In genomic region chr10:104267721-104268690, GRCh38 we compare ENCODE assay signal across 8 cellular contexts. TPM values are rescaled to one million over a fixed set of nuclear protein-coding genes. Genes with fewer than 3 reads are reported as not detected.
DNase-seq lines count a peak whose midpoint lies in the region; ATAC-seq and TF ChIP-seq lines count a peak whose summit lies in the region.

No MANE protein-coding gene starts in this region.

- peak overlapping the region; percentile 77 for H3K27ac ChIP-seq in mammary epithelial cell (ENCODE audit: insufficient read depth, low read depth, low read length)
- peak overlapping the region; percentile 86 to 94 (median 90) for H3K27ac ChIP-seq in upper lobe of left lung

- peak overlapping the region; percentile 87 for H3K9ac ChIP-seq in NT2/D1 (ENCODE audit: insufficient read length, low read depth)
- peak overlapping the region; percentile 83 for H3K9ac ChIP-seq in mammary epithelial cell (ENCODE audit: insufficient read depth, low read length)

- H3K4me1 ChIP-seq in NT2/D1 (ENCODE audit: insufficient read depth, insufficient read length), result no peaks in the 10 kb centered on the region
- H3K4me1 ChIP-seq in mammary epithelial cell (ENCODE audit: insufficient read depth, low read length), result peaks cover 6% of the 10 kb centered on the region
- peaks cover 8 to 16% (median 12%) of the 10 kb centered on the region in 4 donors for H3K4me1 ChIP-seq in upper lobe of left lung

- no peak for ATAC-seq in upper lobe of left lung (ENCODE audit: low FRiP score in 2 of 2)

- no peaks in the 10 kb centered on the region for H3K9me3 ChIP-seq in NT2/D1 (ENCODE audit: insufficient read depth, low read length)
- no peaks in the 10 kb centered on the region for H3K9me3 ChIP-seq in mammary epithelial cell (replicated peaks; ENCODE audit: insufficient read depth, low read length)
- no peaks in the 10 kb centered on the region for H3K9me3 ChIP-seq in upper lobe of left lung

- H3K36me3 ChIP-seq in NT2/D1 (ENCODE audit: insufficient read depth, insufficient read length, low read length) (peaks cover 50% of the 10 kb centered on the region), mammary epithelial cell (ENCODE audit: insufficient read depth, low read length) (peaks cover 37% of the 10 kb centered on the region), upper lobe of left lung (peaks cover 14 to 51% (median 36%) of the 10 kb centered on the region in 4 donors)

- H3K9me3 Mint-ChIP-seq in mesothelial cell of epicardium, result no peaks in the 10 kb centered on the region

- H3K4me3 Mint-ChIP-seq in mesothelial cell of epicardium, result peak overlapping the region; percentile 88

- no peak for TF ChIP-seq CTCF in GM12864 (IDR thresholded peaks at IDR 0.05; ENCODE audit: low read depth, low read length, missing control alignments)
- TF ChIP-seq CTCF in mammary epithelial cell (conservative IDR thresholded peaks at IDR 0.05 in 1 of 2, IDR thresholded peaks at IDR 0.05 in 1 of 2; ENCODE audit: extremely low read depth in 1 of 2, insufficient read depth in 1 of 2, low read depth in 1 of 2, low read length in 2 of 2), result no peak
- TF ChIP-seq CTCF in mesothelial cell of epicardium (IDR thresholded peaks at IDR 0.05; ENCODE audit: unreplicated experiment), result no peak
- TF ChIP-seq CTCF in upper lobe of left lung (IDR thresholded peaks at IDR 0.05), result no peak

- TF ChIP-seq EP300 in upper lobe of left lung (IDR thresholded peaks at IDR 0.05), result no peak

- intact Hi-C loops in mammary epithelial cell (cut with micrococcal nuclease), result loop anchor here (2.0 kb wide), 1 partner anchor 61 kb away; no protein-coding TSS in a partner anchor

- in situ Hi-C loops in mammary epithelial cell (cut with MboI; ENCODE audit: low sequenced_read_pairs in 2 of 2), result no loop called here

- CTCF ChIA-PET in mammary epithelial cell (lab: Charles Lee; ENCODE audit: low non-redundant PET), result no interaction called here

- peaks cover 24% of the 10 kb centered on the region for H3K36me3 Mint-ChIP-seq in mesothelial cell of epicardium

- peaks cover 53% of the 10 kb centered on the region for H3K79me2 ChIP-seq in mammary epithelial cell (ENCODE audit: insufficient read depth, low read length)

- H3K4me2 ChIP-seq in mammary epithelial cell (ENCODE audit: insufficient read depth, low read depth, low read length), result peak overlapping the region; percentile 84

- WGBS in mammary epithelial cell (ENCODE audit: low coverage, missing lambda C conversion rate), result 53% methylated on average over 18 of the region's 23 CpGs
- 57 to 61% methylated on average over 23 of the region's 23 CpGs for WGBS in upper lobe of left lung, 2 donors

- H3K27ac Mint-ChIP-seq in mesothelial cell of epicardium, result peak overlapping the region; percentile 92

- peak in 1 of 4 donors; percentile 33 for TF ChIP-seq POLR2A in upper lobe of left lung (IDR thresholded peaks at IDR 0.05)

- H2AFZ ChIP-seq in mammary epithelial cell (ENCODE audit: low read depth, low read length), result peak overlapping the region; percentile 74

- H3K4me3 ChIP-seq in GM12864 (ENCODE audit: low read depth, low read length), result peak overlapping the region; percentile 77
- H3K4me3 ChIP-seq in NT2/D1 (ENCODE audit: insufficient read length, low read depth), result peak overlapping the region; percentile 75
- peak overlapping the region; percentile 77 to 91 (median 78) for H3K4me3 ChIP-seq in mammary epithelial cell (replicated peaks in 1 of 3; ENCODE audit: insufficient read depth in 1 of 3, low read depth in 2 of 3, low read length in 3 of 3)
- peak overlapping the region; percentile 71 to 84 (median 80) for H3K4me3 ChIP-seq in upper lobe of left lung

- DNase-seq in GM12864 (ENCODE audit: low read depth), result no peak
- no peak for DNase-seq in NT2/D1 (ENCODE audit: low read depth, low spot score)
- DNase-seq in mammary epithelial cell, result peak; percentile 11
- no peak for DNase-seq in mesothelial cell of epicardium (ENCODE audit: low spot score in 2 of 2, unreplicated experiment in 2 of 2)
- peak in 1 of 2 donors; percentile 62 for DNase-seq in upper lobe of left lung
- DNase-seq in dedifferentiated amniotic fluid mesenchymal stem cell (ENCODE audit: extremely low spot score), result no peak
- no peak for DNase-seq in cerebellar cortex (ENCODE audit: low spot score)
- no peak for DNase-seq in NCI-H2081 (lab: John Stamatoyannopoulos, UW)

- peaks cover 14% of the 10 kb centered on the region for H3K4me1 Mint-ChIP-seq in mesothelial cell of epicardium

- dilution Hi-C loops in mammary epithelial cell (cut with HindIII; ENCODE audit: low sequenced_read_pairs), result no loop called here

- TSS peak; percentile 75 for BruUV-seq in mammary epithelial cell (replicated peaks; lab: Mats Ljungman, UMichigan)

- H3K27me3 Mint-ChIP-seq in mesothelial cell of epicardium (ENCODE audit: low read depth), result no peaks in the 10 kb centered on the region

- no peaks in the 10 kb centered on the region for H3K27me3 ChIP-seq in NT2/D1 (ENCODE audit: insufficient read depth, insufficient read length)
- H3K27me3 ChIP-seq in mammary epithelial cell (ENCODE audit: insufficient read depth, low read length), result no peaks in the 10 kb centered on the region
- no peaks in the 10 kb centered on the region for H3K27me3 ChIP-seq in upper lobe of left lung

- no peaks in the 10 kb centered on the region for H4K20me1 ChIP-seq in mammary epithelial cell (ENCODE audit: insufficient read depth, low read length)

RNA-seq across cellular contexts. Expression of gene GSTO2, which starts 1.0 kb away (rescaled TPM):
- 10 to 100 TPM; 16.2 to 26.8 TPM for total RNA-seq in mammary epithelial cell
- polyA plus RNA-seq in mammary epithelial cell, result 43.3 TPM
- 56.6 TPM for polyA minus RNA-seq in mammary epithelial cell
- total RNA-seq in mesothelial cell of epicardium, result 11.7 to 13.5 TPM (median 12.7 TPM) in 3 replicates
- 10 to 100 TPM in 1 of 6 donors, 1 to 10 TPM in 5; 2.8 to 11.2 (median 7.8) TPM for total RNA-seq in upper lobe of left lung

RNA-seq across cellular contexts. Expression of gene GSTO1, which starts 13.3 kb away (rescaled TPM):
- total RNA-seq in mammary epithelial cell, result 100 to 1,000 TPM; 203 to 205 TPM
- 209 TPM for polyA plus RNA-seq in mammary epithelial cell
- 82.4 TPM for polyA minus RNA-seq in mammary epithelial cell
- 62.8 to 65.5 TPM (median 65.2 TPM) in 3 replicates for total RNA-seq in mesothelial cell of epicardium
- 100 to 1,000 TPM in 3 of 6 donors, 10 to 100 TPM in 3; 30.4 to 147 (median 102) TPM for total RNA-seq in upper lobe of left lung

RNA-seq across cellular contexts. Expression of gene CFAP43, which starts 35.8 kb away (rescaled TPM):
- total RNA-seq in mammary epithelial cell (under 1 TPM in 1 of 2 donors, not detected in 1; 0.33 TPM), mesothelial cell of epicardium (1.0 to 2.1 TPM (median 1.9 TPM) in 3 replicates), upper lobe of left lung (100 to 1,000 TPM in 1 of 6 donors, 10 to 100 TPM in 2, 1 to 10 TPM in 2, under 1 TPM in 1; 0.69 to 121 (median 10.0) TPM)
- polyA plus RNA-seq in mammary epithelial cell, result 0.17 TPM
- polyA minus RNA-seq in mammary epithelial cell, result not detected
